9 cellular contexts compared by ENCODE assay signal in genomic region chr4:182448281-182449151, GRCh38.
A peak's percentile ranks its signal among the peaks of the same experiment; 100 is the strongest.
DNase-seq lines count a peak whose midpoint lies in the region; ATAC-seq and TF ChIP-seq lines count a peak whose summit lies in the region.
"Had no signal": no experiment of that assay in that cellular context is flagged by ENCODE, and none has a peak within 500 bp of the region (broad histone marks: within the 10 kb centered on the region; RNA-seq: fewer than 3 reads in every experiment).

No MANE protein-coding gene starts in this region.

- H3K27me3 ChIP-seq in HUES48 (ENCODE audit: control insufficient read depth, insufficient read depth, low read length) (peaks cover 16% of the 10 kb centered on the region), RWPE2 (ENCODE audit: insufficient read depth, poor library complexity, severe bottlenecking) (peaks cover 44% of the 10 kb centered on the region), ascending aorta (peaks cover 7% of the 10 kb centered on the region), trophoblast cell (ENCODE audit: insufficient read depth, low read length) (no peaks in the 10 kb centered on the region), vagina (no peaks in the 10 kb centered on the region)

- DNase-seq in Calu3 = peak; percentile 77
- DNase-seq in RWPE2 (ENCODE audit: low spot score) = peak; percentile 87
- peak; percentile 16 to 88 for DNase-seq in ascending aorta (ENCODE audit: low spot score in 2 of 2)
- DNase-seq in left ventricle myocardium superior = peak; percentile 96
- DNase-seq in trophoblast cell = peak; percentile 92
- peak in 1 of 2 donors; percentile 87 for DNase-seq in vagina (ENCODE audit: extremely low spot score in 2 of 2)

- TF ChIP-seq CTCF in Calu3 (IDR thresholded peaks at IDR 0.05; ENCODE audit: unreplicated experiment) = no peak
- no peak for TF ChIP-seq CTCF in RWPE2 (IDR thresholded peaks at IDR 0.05; ENCODE audit: poor library complexity, severe bottlenecking)
- no peak for TF ChIP-seq CTCF in ascending aorta (IDR thresholded peaks at IDR 0.05)
- TF ChIP-seq CTCF in vagina (IDR thresholded peaks at IDR 0.05) = no peak

- H3K4me3 ChIP-seq in HUES48 (ENCODE audit: low read depth, low read length) = peak overlapping the region; percentile 78
- peak overlapping the region; percentile 58 for H3K4me3 ChIP-seq in RWPE2 (ENCODE audit: severe bottlenecking)
- peak overlapping the region; percentile 82 to 87 for H3K4me3 ChIP-seq in ascending aorta
- H3K4me3 ChIP-seq in trophoblast cell (ENCODE audit: low read depth, low read length) = peak overlapping the region; percentile 86
- H3K4me3 ChIP-seq in vagina = peak overlapping the region; percentile 74 to 78
- H3K4me3 ChIP-seq: PC-9 had no signal

- peak; percentile 90 for ATAC-seq in GM21526 (IDR thresholded peaks at IDR 0.05; ENCODE audit: low FRiP score, unreplicated experiment)
- peak; percentile 100 for ATAC-seq in RWPE2 (ENCODE audit: low read depth)
- peak; percentile 100 for ATAC-seq in left ventricle myocardium superior

- intact Hi-C loops in Calu3 (cut with micrococcal nuclease; ENCODE audit: unreplicated experiment) = no loop called here
- intact Hi-C loops in ascending aorta (cut with DNase I) = no loop called here
- intact Hi-C loops in left ventricle myocardium superior (cut with micrococcal nuclease) = no loop called here
- intact Hi-C loops in vagina (cut with DNase I) = no loop called here

- peaks cover 13% of the 10 kb centered on the region for H3K4me1 Mint-ChIP-seq in Calu3 (ENCODE audit: low read depth, unreplicated experiment)

- peak overlapping the region; percentile 64 for H3K18ac ChIP-seq in trophoblast cell (ENCODE audit: low read length)

- H3K27me3 Mint-ChIP-seq in Calu3 (ENCODE audit: unreplicated experiment) = peaks cover 14% of the 10 kb centered on the region

- H2BK120ac ChIP-seq in trophoblast cell (ENCODE audit: insufficient read depth, low read length, poor library complexity) = peak overlapping the region; percentile 53

- TF ChIP-seq POLR2A in vagina (IDR thresholded peaks at IDR 0.05) = no peak

- peak overlapping the region; percentile 75 for H3K4me3 Mint-ChIP-seq in Calu3 (ENCODE audit: low read depth, unreplicated experiment)

- peaks cover 5% of the 10 kb centered on the region for H3K79me2 ChIP-seq in trophoblast cell (ENCODE audit: control insufficient read depth, insufficient read depth, low read length, poor library complexity)

- no peak overlapping the region for H3K27ac Mint-ChIP-seq in Calu3 (ENCODE audit: unreplicated experiment)

- no peak overlapping the region for H3K23ac ChIP-seq in trophoblast cell (ENCODE audit: low read length)

- H3K36me3 ChIP-seq in HUES48 (ENCODE audit: control insufficient read depth, insufficient read depth, low read length) = no peaks in the 10 kb centered on the region
- no peaks in the 10 kb centered on the region for H3K36me3 ChIP-seq in RWPE2 (ENCODE audit: low read depth)
- H3K36me3 ChIP-seq in ascending aorta = no peaks in the 10 kb centered on the region
- H3K36me3 ChIP-seq in trophoblast cell (ENCODE audit: control insufficient read depth in 1 of 2, insufficient read depth in 2 of 2, low read length in 2 of 2) = peaks cover 2% of the 10 kb centered on the region in 2 experiments
- H3K36me3 ChIP-seq in vagina = no peaks in the 10 kb centered on the region

- H2AK5ac ChIP-seq in trophoblast cell (ENCODE audit: low read length) = no peak overlapping the region

- peak overlapping the region; percentile 67 for H3K14ac ChIP-seq in trophoblast cell (ENCODE audit: low read length)

- H3K9ac ChIP-seq in HUES48 (ENCODE audit: low read depth, low read length) (peak overlapping the region; percentile 38; the same call in 1 of the 2 replicates), trophoblast cell (ENCODE audit: low read length) (peak overlapping the region; percentile 64)

- H4K8ac ChIP-seq in trophoblast cell (ENCODE audit: low read depth, low read length) = peak overlapping the region; percentile 51

- peak overlapping the region; percentile 68 for H2AFZ ChIP-seq in trophoblast cell (ENCODE audit: insufficient read depth, low read length, poor library complexity)
- H2AFZ ChIP-seq: PC-9 had no signal

- no TSS peak for BruUV-seq in Calu3 (replicated peaks; lab: Mats Ljungman, UMichigan)

- peak overlapping the region; percentile 64 for H2BK5ac ChIP-seq in trophoblast cell (ENCODE audit: low read depth, low read length, poor library complexity)

- peak overlapping the region; percentile 15 for H2BK12ac ChIP-seq in trophoblast cell (ENCODE audit: low read length)

- peak overlapping the region; percentile 48 for H3K4ac ChIP-seq in trophoblast cell (ENCODE audit: low read depth, low read length)

- peaks cover 39% of the 10 kb centered on the region for H3K4me1 ChIP-seq in HUES48 (ENCODE audit: control insufficient read depth, insufficient read depth, low read length)
- no peaks in the 10 kb centered on the region for H3K4me1 ChIP-seq in RWPE2 (ENCODE audit: insufficient read depth, poor library complexity, severe bottlenecking)
- H3K4me1 ChIP-seq in ascending aorta = peaks cover 3 to 6% of the 10 kb centered on the region in 2 donors
- no peaks in the 10 kb centered on the region for H3K4me1 ChIP-seq in trophoblast cell (ENCODE audit: control insufficient read depth in 1 of 2, insufficient read depth in 2 of 2, low read length in 2 of 2)
- H3K4me1 ChIP-seq in vagina = peaks cover 21% of the 10 kb centered on the region

- H3K79me1 ChIP-seq in trophoblast cell (ENCODE audit: low read length) = peaks cover 6% of the 10 kb centered on the region

- WGBS in trophoblast cell (ENCODE audit: extremely low coverage, insufficient coverage, insufficient read length) = no CpG with 5 or more reads among the region's 113 CpGs

- peak overlapping the region; percentile 89 for H3K27ac ChIP-seq in HUES48 (ENCODE audit: low read depth, low read length)
- no peak overlapping the region for H3K27ac ChIP-seq in RWPE2 (ENCODE audit: poor library complexity, severe bottlenecking)
- H3K27ac ChIP-seq in ascending aorta = peak overlapping the region in 1 of 2 donors; percentile 9
- peak overlapping the region; percentile 77 for H3K27ac ChIP-seq in trophoblast cell (ENCODE audit: low read depth, low read length)
- peak overlapping the region; percentile 73 for H3K27ac ChIP-seq in vagina
- H3K27ac ChIP-seq: PC-9 had no signal

- peak overlapping the region; percentile 26 for H4K12ac ChIP-seq in trophoblast cell (ENCODE audit: low read depth, low read length)

- peak overlapping the region; percentile 74 for H4K91ac ChIP-seq in trophoblast cell (ENCODE audit: low read depth, low read length)

- H3K4me2 ChIP-seq in trophoblast cell (ENCODE audit: low read length) = peak overlapping the region; percentile 91
- H3K4me2 ChIP-seq: PC-9 had no signal

- CTCF ChIA-PET in Calu3 (lab: Charles Lee) = no interaction called here

- H3K9me3 Mint-ChIP-seq in Calu3 (ENCODE audit: low read depth, unreplicated experiment) = no peaks in the 10 kb centered on the region

- peaks cover 16% of the 10 kb centered on the region for H3K36me3 Mint-ChIP-seq in Calu3 (ENCODE audit: insufficient read depth, unreplicated experiment)

- H3K9me3 ChIP-seq in HUES48 (ENCODE audit: control insufficient read depth, insufficient read depth, low read length) = no peaks in the 10 kb centered on the region
- no peaks in the 10 kb centered on the region for H3K9me3 ChIP-seq in RWPE2 (ENCODE audit: severe bottlenecking)
- no peaks in the 10 kb centered on the region for H3K9me3 ChIP-seq in ascending aorta
- H3K9me3 ChIP-seq in trophoblast cell (ENCODE audit: insufficient read depth, low read depth, low read length) = no peaks in the 10 kb centered on the region
- no peaks in the 10 kb centered on the region for H3K9me3 ChIP-seq in vagina
